ENCODE assay signal across 8 cellular contexts in genomic region chr15:97995881-97996603, GRCh38. TPM values are rescaled to one million over a fixed set of nuclear protein-coding genes. Genes with fewer than 3 reads are reported as not detected.
DNase-seq lines count a peak whose midpoint lies in the region; ATAC-seq and TF ChIP-seq lines count a peak whose summit lies in the region.

No MANE protein-coding gene starts in this region.

- TF ChIP-seq CTCF in Caco-2 (IDR thresholded peaks at IDR 0.05; ENCODE audit: insufficient read depth in 1 of 2, low read depth in 1 of 2, low read length in 1 of 2, severe bottlenecking in 1 of 2, unreplicated experiment in 1 of 2), result peak; percentile 38 to 46
- TF ChIP-seq CTCF in IMR-90 (conservative IDR thresholded peaks at IDR 0.05; ENCODE audit: low read depth, low read length), result no peak
- no peak for TF ChIP-seq CTCF in WTC11 (IDR thresholded peaks at IDR 0.05)
- TF ChIP-seq CTCF in mucosa of descending colon (IDR thresholded peaks at IDR 0.05), result no peak

- H3K4me1 ChIP-seq in Caco-2 (0 out of 2 replicates have a peak, but pooled peaks cover 7% of the 10 kb centered on the region), IMR-90 (ENCODE audit: control insufficient read depth, insufficient read depth, low read length) (no peaks in the 10 kb centered on the region), mucosa of descending colon (ENCODE audit: low read depth) (peaks cover 34% of the 10 kb centered on the region)

- no peak overlapping the region for H2AFZ ChIP-seq in IMR-90 (replicated peaks; ENCODE audit: low read length, poor library complexity)

- CTCF ChIA-PET in Caco-2 (lab: Charles Lee), result interaction anchor here (1.1 kb wide), 1 partner anchor 182 kb away, joined by 8 read pairs; no protein-coding TSS in a partner anchor
- CTCF ChIA-PET in IMR-90 (lab: Yijun Ruan, JAX), result interaction anchor here (0.6 to 1.4 kb wide), 4 partner anchors 42 to 182 kb away, joined by 3 to 4 read pairs (median 4); no protein-coding TSS in a partner anchor
- CTCF ChIA-PET in WTC11 (lab: Charles Lee), result interaction anchor here (0.7 to 3.1 kb wide), 19 partner anchors 12 to 432 kb away, joined by 3 to 26 read pairs (median 4); no protein-coding TSS in a partner anchor

- no peak for TF ChIP-seq POLR2A in IMR-90 (IDR thresholded peaks at IDR 0.05; ENCODE audit: low read depth, low read length)

- H3K27ac ChIP-seq in IMR-90 (ENCODE audit: insufficient read depth, low read length), result no peak overlapping the region

- DNase-seq in Caco-2 (peak; percentile 12 to 43), IMR-90 (no peak), WTC11 (ENCODE audit: low spot score) (peak; percentile 38), mucosa of descending colon (peak in 2 of 3 donors; percentile 48 to 59), NCI-H2227 treated with DMSO at 0.1 percent for 48 hours (lab: John Stamatoyannopoulos, UW) (no peak), 8988T (no peak), NCI-H1930 (lab: John Stamatoyannopoulos, UW) (no peak)

- H3K9ac ChIP-seq in IMR-90 (ENCODE audit: low read depth, low read length), result no peak overlapping the region

- H3K9me3 ChIP-seq in Caco-2, result no peaks in the 10 kb centered on the region; the same call in 1 of the 2 replicates
- peaks cover 2% of the 10 kb centered on the region for H3K9me3 ChIP-seq in IMR-90 (ENCODE audit: control insufficient read depth, insufficient read depth, low read length)
- no peaks in the 10 kb centered on the region for H3K9me3 ChIP-seq in mucosa of descending colon

- H3K4me3 Mint-ChIP-seq in Caco-2 (ENCODE audit: unreplicated experiment) (no peak overlapping the region), WTC11 (no peak overlapping the region)

- dilution Hi-C loops in IMR-90 (cut with HindIII; ENCODE audit: low sequenced_read_pairs, unreplicated experiment), result no loop called here

- POLR2A ChIA-PET in Caco-2 (lab: Charles Lee) (no interaction called here), IMR-90 (lab: Charles Lee; ENCODE audit: unreplicated experiment) (no interaction called here), WTC11 (lab: Charles Lee) (interaction anchor here (1.7 kb wide), 1 partner anchor 182 kb away, joined by 4 read pairs; no protein-coding TSS in a partner anchor)

- H3K9me3 Mint-ChIP-seq in Caco-2 (ENCODE audit: unreplicated experiment) (peaks cover 1% of the 10 kb centered on the region), WTC11 (peaks cover 4% of the 10 kb centered on the region)

- H4K20me1 ChIP-seq in IMR-90 (ENCODE audit: insufficient read depth, low read length), result no peaks in the 10 kb centered on the region

- no peak overlapping the region for H3K56ac ChIP-seq in IMR-90 (ENCODE audit: extremely low read depth, insufficient read depth, low read length)

- no peak overlapping the region for H3K4me3 ChIP-seq in Caco-2 (ENCODE audit: low read depth, low read length)
- H3K4me3 ChIP-seq in IMR-90 (ENCODE audit: insufficient read depth, low read depth, low read length), result peak overlapping the region; percentile 11; the same call in 1 of the 2 replicates
- no peak overlapping the region for H3K4me3 ChIP-seq in mucosa of descending colon

- H3K36me3 Mint-ChIP-seq in Caco-2 (ENCODE audit: insufficient read depth, unreplicated experiment) (no peaks in the 10 kb centered on the region), WTC11 (no peaks in the 10 kb centered on the region)

- H2BK20ac ChIP-seq in IMR-90 (ENCODE audit: low read depth, low read length), result no peak overlapping the region

- H2BK120ac ChIP-seq in IMR-90 (ENCODE audit: low read depth, low read length), result no peak overlapping the region

- H3K9me1 ChIP-seq in IMR-90 (ENCODE audit: insufficient read depth, low read length), result no peaks in the 10 kb centered on the region

- H4K5ac ChIP-seq in IMR-90 (ENCODE audit: low read depth, low read length), result no peak overlapping the region

- H3K36me3 ChIP-seq in Caco-2 (ENCODE audit: control insufficient read depth, insufficient read depth, low read length), result no peaks in the 10 kb centered on the region
- no peaks in the 10 kb centered on the region for H3K36me3 ChIP-seq in IMR-90 (ENCODE audit: control insufficient read depth, insufficient read depth, low read length)
- no peaks in the 10 kb centered on the region for H3K36me3 ChIP-seq in mucosa of descending colon (ENCODE audit: low read depth)

- no peaks in the 10 kb centered on the region for H3K79me1 ChIP-seq in IMR-90 (ENCODE audit: low read depth in 1 of 2, low read length in 2 of 2)

- no peak overlapping the region for H3K14ac ChIP-seq in IMR-90 (replicated peaks; ENCODE audit: low read depth, low read length)

- H3K4me1 Mint-ChIP-seq in Caco-2 (ENCODE audit: low read depth, unreplicated experiment) (no peaks in the 10 kb centered on the region), WTC11 (peaks cover 4% of the 10 kb centered on the region; the same call in 1 of the 2 replicates)

- no peak overlapping the region for H2AK5ac ChIP-seq in IMR-90 (ENCODE audit: low read depth, low read length)

- no peak overlapping the region for H3K23ac ChIP-seq in IMR-90 (ENCODE audit: low read depth, low read length)

- H3K18ac ChIP-seq in IMR-90 (ENCODE audit: low read depth, low read length), result no peak overlapping the region

- H3K27me3 Mint-ChIP-seq in Caco-2 (ENCODE audit: insufficient read depth, unreplicated experiment) (no peaks in the 10 kb centered on the region), WTC11 (ENCODE audit: low read depth) (no peaks in the 10 kb centered on the region)

- no peak overlapping the region for H3K4ac ChIP-seq in IMR-90 (ENCODE audit: low read depth, low read length)

- H2BK15ac ChIP-seq in IMR-90 (ENCODE audit: low read depth, low read length), result no peak overlapping the region

- H4K91ac ChIP-seq in IMR-90 (ENCODE audit: insufficient read depth, low read depth, low read length), result no peak overlapping the region

- intact Hi-C loops in Caco-2 (cut with micrococcal nuclease; ENCODE audit: unreplicated experiment), result loop anchor here (1.0 to 5.0 kb wide), 2 partner anchors 46 to 182 kb away; no protein-coding TSS in a partner anchor
- intact Hi-C loops in IMR-90 (cut with micrococcal nuclease), result no loop called here
- intact Hi-C loops in mucosa of descending colon (cut with DNase I, micrococcal nuclease), result no loop called here

- ATAC-seq in IMR-90 (ENCODE audit: low read depth) (no peak), WTC11 (peak; percentile 86), mucosa of descending colon (peak; percentile 35), HG03097 (IDR thresholded peaks at IDR 0.05; ENCODE audit: low FRiP score, unreplicated experiment) (no peak)

- H3K4me2 ChIP-seq in IMR-90 (ENCODE audit: low read depth, low read length), result no peak overlapping the region

- no peak overlapping the region for H2AK9ac ChIP-seq in IMR-90 (replicated peaks; ENCODE audit: low read depth, low read length, poor library complexity)

- H3K27ac Mint-ChIP-seq in Caco-2 (ENCODE audit: unreplicated experiment) (no peak overlapping the region), WTC11 (no peak overlapping the region)

- no peak overlapping the region for H4K8ac ChIP-seq in IMR-90 (ENCODE audit: low read depth in 2 of 2, low read length in 2 of 2)

- H2BK5ac ChIP-seq in IMR-90 (ENCODE audit: low read depth, low read length, poor library complexity, severe bottlenecking), result no peak overlapping the region

- BruUV-seq in Caco-2 (replicated peaks; lab: Mats Ljungman, UMichigan) (no TSS peak), IMR-90 (replicated peaks; lab: Mats Ljungman, UMichigan) (no TSS peak)

- in situ Hi-C loops in IMR-90 (cut with MboI; ENCODE audit: low sequenced_read_pairs), result no loop called here

- 25% methylated on average over 2 of the region's 5 CpGs; no CpG with 5 or more reads in 1 of the 2 experiments for WGBS in IMR-90 (ENCODE audit: extremely low coverage in 2 of 2, insufficient read length in 1 of 2), 2 experiments

- no peaks in the 10 kb centered on the region for H3K27me3 ChIP-seq in Caco-2 (replicated peaks; ENCODE audit: control insufficient read depth, insufficient read depth, low read length)
- no peaks in the 10 kb centered on the region for H3K27me3 ChIP-seq in IMR-90 (ENCODE audit: control insufficient read depth, insufficient read depth, low read length)

- no peak for TF ChIP-seq RAD21 in IMR-90 (IDR thresholded peaks at IDR 0.05; ENCODE audit: low read length)

TF ChIP-seq in IMR-90, 13 proteins besides CTCF, POLR2A, EP300 and RAD21 (continues in another document):
- TF ChIP-seq CEBPB (IDR thresholded peaks at IDR 0.05; ENCODE audit: low read depth, low read length), result no peak
- TF ChIP-seq ELK1 (IDR thresholded peaks at IDR 0.05; ENCODE audit: borderline replicate concordance, low read depth, low read length), result no peak
- TF ChIP-seq MAFK (IDR thresholded peaks at IDR 0.05; ENCODE audit: low read depth, low read length), result no peak
- TF ChIP-seq SMC3 (IDR thresholded peaks at IDR 0.05; ENCODE audit: low read depth, low read length), result no peak

RNA-seq across cellular contexts. Expression of gene ARRDC4, which starts 35.5 kb away (rescaled TPM):
- total RNA-seq in Caco-2 (2022) (3.2 and 4.1 TPM in 2 replicates), IMR-90 (2012; rRNA removed) (9.1 and 10.6 TPM in 2 replicates), WTC11 (2021) (9.0 to 14.3 TPM (median 14.0 TPM) in 3 replicates), mucosa of descending colon (100 to 1,000 TPM in 1 of 3 donors, 10 to 100 TPM in 2; 49.6 to 164 (median 51.5) TPM)
- 4.0 and 5.3 TPM in 2 replicates for polyA plus RNA-seq in IMR-90 (2012; rRNA removed)
- 2.3 and 2.8 TPM in 2 replicates for polyA plus RNA-seq in IMR-90 (2012; cell fraction: cytosol; rRNA removed)
- polyA plus RNA-seq in IMR-90 (2012; cell fraction: nucleus; rRNA removed; ENCODE audit: low replicate concordance), result 2.0 and 6.0 TPM in 2 replicates

Comparison
In these comparisons a context has a peak if more than half of its experiments do, and no peak if none do; other contexts are left out.
1. DNase-seq: peak in Caco-2 (2 of 2), WTC11 (single experiment) and mucosa of descending colon (2 of 3); none in IMR-90 (single experiment), NCI-H2227 treated with DMSO at 0.1 percent for 48 hours (single experiment), 8988T (single experiment) and NCI-H1930 (0 of 2).
2. CTCF ChIP-seq: peak in Caco-2 (2 of 2); none in IMR-90 (single experiment), WTC11 (single experiment) and mucosa of descending colon (single experiment).
3. ATAC-seq: peak in WTC11 (single experiment) and mucosa of descending colon (single experiment); none in IMR-90 (single experiment) and HG03097 (single experiment).